29 cellular contexts compared by ENCODE assay signal in the genomic region with DNA sequence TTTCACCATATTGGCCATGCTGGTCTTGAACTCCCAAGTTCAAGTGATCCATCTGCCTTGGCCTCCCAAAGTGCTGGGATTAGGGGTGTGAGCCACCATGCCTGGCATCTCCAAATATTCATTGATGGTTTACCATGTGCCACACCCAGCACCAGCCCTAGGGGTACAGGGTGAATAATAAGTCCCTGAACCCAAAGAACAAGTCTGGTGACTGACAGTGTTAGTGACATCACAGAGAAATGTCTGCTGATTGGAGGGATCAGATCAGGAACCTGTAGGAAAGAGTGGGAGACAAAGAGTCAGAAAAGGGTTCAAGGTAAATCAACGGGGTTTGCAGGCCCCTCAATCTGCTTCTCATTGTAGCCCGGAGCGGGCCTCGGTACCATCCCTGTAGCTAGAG.
"Had no signal": no experiment of that assay in that cellular context is flagged by ENCODE, and none has a peak within 500 bp of the region (broad histone marks: within the 10 kb centered on the region; RNA-seq: fewer than 3 reads in every experiment).

No MANE protein-coding gene starts in this region.

- H3K9me3 ChIP-seq: ascending aorta, breast epithelium, colonic mucosa, esophagus squamous epithelium, heart left ventricle had no signal

- H3K27ac ChIP-seq: ascending aorta, breast epithelium, colonic mucosa, esophagus squamous epithelium, heart left ventricle had no signal

- H3K4me3 ChIP-seq: breast epithelium, colonic mucosa, esophagus squamous epithelium, heart left ventricle had no signal

- H3K4me1 ChIP-seq: breast epithelium, colonic mucosa had no signal

- H3K4me3 Mint-ChIP-seq: activated CD4-positive, alpha-beta memory T cell treated with anti-CD3 and anti-CD28 coated beads for 36 hours; activated CD4-positive, alpha-beta T cell treated with anti-CD3 and anti-CD28 coated beads for 36 hours; activated CD4-positive, alpha-beta T cell treated with anti-CD3 and anti-CD28 coated beads, Interleukin-2, amount 10 ng/mL, durations not matched to agents 24 days and 14 days; activated CD8-positive, alpha-beta memory T cell treated with anti-CD3 and anti-CD28 coated beads, Interleukin-2, amount 10 ng/mL, durations not matched to agents 7 days and 5 days; activated CD8-positive, alpha-beta T cell treated with anti-CD3 and anti-CD28 coated beads, Interleukin-2, amount 10 ng/mL, durations not matched to agents 7 days and 5 days; activated naive CD4-positive, alpha-beta T cell treated with anti-CD3 and anti-CD28 coated beads, Interleukin-2, amount 10 ng/mL, durations not matched to agents 7 days and 5 days; activated naive CD8-positive, alpha-beta T cell treated with anti-CD3 and anti-CD28 coated beads, Interleukin-2, amount 10 ng/mL, durations not matched to agents 7 days and 5 days; activated T-helper 1 cell treated with anti-CD3 and anti-CD28 coated beads, Interleukin-12 subunit alpha, Interleukin-12 subunit beta, Interleukin-2, Interleukin-4 antibody, amounts not matched to agents 30 ng/mL and 10 ng/mL and 1 ng/mL, durations not matched to agents 14 hours and 24 hours and 36 hours; brain had no signal

- H3K36me3 Mint-ChIP-seq: activated CD4-positive, alpha-beta memory T cell treated with anti-CD3 and anti-CD28 coated beads for 36 hours; activated naive CD4-positive, alpha-beta T cell treated with anti-CD3 and anti-CD28 coated beads, Interleukin-2, amount 10 ng/mL, durations not matched to agents 7 days and 5 days; activated naive CD4-positive, alpha-beta T cell treated with anti-CD3 and anti-CD28 coated beads, Interleukin-2, amount 50 U/mL, for 72 hours; activated naive CD8-positive, alpha-beta T cell treated with anti-CD3 and anti-CD28 coated beads, Interleukin-2, amount 10 ng/mL, durations not matched to agents 7 days and 5 days; brain had no signal

- H3K27me3 ChIP-seq: ascending aorta, breast epithelium, colonic mucosa had no signal

- DNase-seq: activated CD4-positive, alpha-beta memory T cell treated with anti-CD3 and anti-CD28 coated beads for 36 hours; activated CD4-positive, alpha-beta T cell treated with anti-CD3 and anti-CD28 coated beads for 36 hours; activated CD4-positive, alpha-beta T cell treated with anti-CD3 and anti-CD28 coated beads, Interleukin-2, amount 10 ng/mL, durations not matched to agents 24 days and 14 days; activated CD4-positive, CD25-positive, alpha-beta regulatory T cell; activated CD4-positive, CD25-positive, alpha-beta regulatory T cell treated with anti-CD3 and anti-CD28 coated beads, Interleukin-2, amount 50 U/mL, for 72 hours; activated CD8-positive, alpha-beta memory T cell treated with anti-CD3 and anti-CD28 coated beads, Interleukin-2, amount 10 ng/mL, durations not matched to agents 7 days and 5 days; activated CD8-positive, alpha-beta memory T cell treated with anti-CD3 and anti-CD28 coated beads, Interleukin-2, amount 50 U/mL, for 4 hours; activated CD8-positive, alpha-beta T cell treated with anti-CD3 and anti-CD28 coated beads, Interleukin-2, amount 10 ng/mL, durations not matched to agents 7 days and 5 days; activated effector memory CD4-positive, alpha-beta T cell treated with anti-CD3 and anti-CD28 coated beads, Interleukin-2, amount 50 U/mL, for 16 hours; activated naive CD4-positive, alpha-beta T cell treated with anti-CD3 and anti-CD28 coated beads, Interleukin-2, amount 10 ng/mL, durations not matched to agents 7 days and 5 days; activated naive CD8-positive, alpha-beta T cell treated with anti-CD3 and anti-CD28 coated beads, Interleukin-2, amount 10 ng/mL, durations not matched to agents 7 days and 5 days; activated T-cell treated with anti-CD3 and anti-CD28 coated beads, Interleukin-2, amount 50 U/mL, for 1 hour; activated T-cell treated with anti-CD3 and anti-CD28 coated beads, Interleukin-2, amount 50 U/mL, for 48 hours; caudate nucleus; colonic mucosa; effector CD8-positive, alpha-beta T cell; erythroblast; esophagus squamous epithelium; foreskin fibroblast; heart left ventricle; T-helper 2 cell had no signal

- H3K27ac Mint-ChIP-seq: activated CD4-positive, alpha-beta memory T cell treated with anti-CD3 and anti-CD28 coated beads for 36 hours; activated CD4-positive, alpha-beta T cell treated with anti-CD3 and anti-CD28 coated beads for 36 hours; activated CD4-positive, alpha-beta T cell treated with anti-CD3 and anti-CD28 coated beads, Interleukin-2, amount 10 ng/mL, durations not matched to agents 24 days and 14 days; activated CD8-positive, alpha-beta memory T cell treated with anti-CD3 and anti-CD28 coated beads, Interleukin-2, amount 10 ng/mL, durations not matched to agents 7 days and 5 days; activated CD8-positive, alpha-beta T cell treated with anti-CD3 and anti-CD28 coated beads, Interleukin-2, amount 10 ng/mL, durations not matched to agents 7 days and 5 days; activated naive CD4-positive, alpha-beta T cell treated with anti-CD3 and anti-CD28 coated beads, Interleukin-2, amount 10 ng/mL, durations not matched to agents 7 days and 5 days; activated naive CD4-positive, alpha-beta T cell treated with anti-CD3 and anti-CD28 coated beads, Interleukin-2, amount 50 U/mL, for 72 hours; activated naive CD8-positive, alpha-beta T cell treated with anti-CD3 and anti-CD28 coated beads, Interleukin-2, amount 10 ng/mL, durations not matched to agents 7 days and 5 days; activated T-helper 1 cell treated with anti-CD3 and anti-CD28 coated beads, Interleukin-12 subunit alpha, Interleukin-12 subunit beta, Interleukin-2, Interleukin-4 antibody, amounts not matched to agents 30 ng/mL and 10 ng/mL and 1 ng/mL, durations not matched to agents 14 hours and 24 hours and 36 hours; activated T-helper 2 cell treated with anti-CD3 and anti-CD28 coated beads, Interferon-gamma antibody, Interleukin-2, Interleukin-4, amounts not matched to agents 10 μg/mL and 5 μg/mL and 100 μg/mL, durations not matched to agents 14 hours and 24 hours and 36 hours had no signal

- H3K36me3 ChIP-seq: ascending aorta, breast epithelium, colonic mucosa, esophagus squamous epithelium, heart left ventricle had no signal

- H3K9me3 Mint-ChIP-seq: activated CD4-positive, alpha-beta memory T cell treated with anti-CD3 and anti-CD28 coated beads for 36 hours; activated CD4-positive, alpha-beta T cell treated with anti-CD3 and anti-CD28 coated beads, Interleukin-2, amount 10 ng/mL, durations not matched to agents 24 days and 14 days; activated naive CD4-positive, alpha-beta T cell treated with anti-CD3 and anti-CD28 coated beads, Interleukin-2, amount 10 ng/mL, durations not matched to agents 7 days and 5 days; activated naive CD4-positive, alpha-beta T cell treated with anti-CD3 and anti-CD28 coated beads, Interleukin-2, amount 50 U/mL, for 72 hours; activated naive CD8-positive, alpha-beta T cell treated with anti-CD3 and anti-CD28 coated beads, Interleukin-2, amount 10 ng/mL, durations not matched to agents 7 days and 5 days; activated T-helper 1 cell treated with anti-CD3 and anti-CD28 coated beads, Interleukin-12 subunit alpha, Interleukin-12 subunit beta, Interleukin-2, Interleukin-4 antibody, amounts not matched to agents 30 ng/mL and 10 ng/mL and 1 ng/mL, durations not matched to agents 14 hours and 24 hours and 36 hours; activated T-helper 2 cell treated with anti-CD3 and anti-CD28 coated beads, Interferon-gamma antibody, Interleukin-2, Interleukin-4, amounts not matched to agents 10 μg/mL and 5 μg/mL and 100 μg/mL, durations not matched to agents 14 hours and 24 hours and 36 hours; brain had no signal

- ATAC-seq: activated CD4-positive, alpha-beta T cell treated with anti-CD3 and anti-CD28 coated beads for 36 hours; activated CD8-positive, alpha-beta memory T cell treated with anti-CD3 and anti-CD28 coated beads, Interleukin-2, amount 10 ng/mL, durations not matched to agents 7 days and 5 days; activated CD8-positive, alpha-beta T cell treated with anti-CD3 and anti-CD28 coated beads, Interleukin-2, amount 10 ng/mL, durations not matched to agents 7 days and 5 days; activated naive CD4-positive, alpha-beta T cell treated with anti-CD3 and anti-CD28 coated beads, Interleukin-2, amount 50 U/mL, for 72 hours; heart left ventricle had no signal

- FAIRE-seq: endometrium, frontal cortex had no signal
